In the genomic region with DNA sequence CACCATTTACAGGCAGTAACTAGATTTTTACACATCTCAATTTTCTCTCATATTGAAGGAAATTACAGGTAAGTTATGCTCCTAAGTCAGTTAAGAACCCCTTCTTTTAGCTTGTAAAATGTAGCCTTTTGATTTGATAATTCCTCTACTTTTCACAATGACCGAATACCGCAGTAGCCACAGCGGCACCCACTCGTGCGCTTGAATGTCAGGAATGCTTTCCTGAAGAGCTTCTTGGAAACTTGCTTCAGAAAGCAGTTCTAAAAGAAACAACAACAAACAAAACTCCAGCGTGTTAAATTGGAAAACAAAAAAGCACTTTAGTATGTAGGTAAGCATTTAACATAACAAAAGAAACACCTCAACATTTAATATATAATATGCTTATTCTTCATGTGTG, we compare ENCODE assay signal across 29 cellular contexts.
"Had no signal": no experiment of that assay in that cellular context is flagged by ENCODE, and none has a peak within 500 bp of the region (broad histone marks: within the 10 kb centered on the region; RNA-seq: fewer than 3 reads in every experiment).

No MANE protein-coding gene starts in this region.

- DNase-seq: activated CD4-positive, alpha-beta memory T cell treated with anti-CD3 and anti-CD28 coated beads for 36 hours; activated CD4-positive, alpha-beta T cell treated with anti-CD3 and anti-CD28 coated beads for 4 hours; activated CD8-positive, alpha-beta memory T cell treated with anti-CD3 and anti-CD28 coated beads, Interleukin-2, amount 50 U/mL, for 4 hours; activated effector memory CD4-positive, alpha-beta T cell treated with anti-CD3 and anti-CD28 coated beads, Interleukin-2, amount 50 U/mL, for 16 hours; activated naive CD4-positive, alpha-beta T cell treated with anti-CD3 and anti-CD28 coated beads for 36 hours; activated naive CD8-positive, alpha-beta T cell treated with anti-CD3 and anti-CD28 coated beads for 36 hours; activated T-cell treated with anti-CD3 and anti-CD28 coated beads, Interleukin-2, amount 50 U/mL, for 1 hour; adrenal gland; caudate nucleus; cortex of kidney; effector memory CD8-positive, alpha-beta T cell; foreskin keratinocyte; kidney; midbrain; naive thymus-derived CD4-positive, alpha-beta T cell; nucleus accumbens; pancreas; sigmoid colon; small intestine; stimulated activated CD4-positive, alpha-beta T cell treated with anti-CD3 and anti-CD28 coated beads, Interleukin-1b, Interleukin-23, amount 100 ng/mL, for 48 hours; stimulated activated CD4-positive, alpha-beta T cell treated with anti-CD3 and anti-CD28 coated beads, Interleukin-4, amount 100 ng/mL, for 4 hours; stimulated activated CD8-positive, alpha-beta memory T cell treated with anti-CD3 and anti-CD28 coated beads, Interleukin-4, amount 100 ng/mL, for 48 hours; stomach; tibial artery had no signal

- H3K4me1 Mint-ChIP-seq: activated naive CD8-positive, alpha-beta T cell treated with anti-CD3 and anti-CD28 coated beads for 36 hours; stimulated activated memory B cell treated with anti-CD40 and anti-IgM and Interleukin-4, amounts not matched to agents 10 μg/mL and 1 μg/mL and 100 μg/mL, for 72 hours had no signal

- H3K4me3 Mint-ChIP-seq: activated CD4-positive, alpha-beta memory T cell treated with anti-CD3 and anti-CD28 coated beads for 36 hours; activated naive CD4-positive, alpha-beta T cell treated with anti-CD3 and anti-CD28 coated beads for 36 hours; activated naive CD8-positive, alpha-beta T cell treated with anti-CD3 and anti-CD28 coated beads for 36 hours; activated T-helper 1 cell treated with anti-CD3 and anti-CD28 coated beads, Interleukin-12 subunit alpha, Interleukin-12 subunit beta, Interleukin-2, Interleukin-4 antibody, amounts not matched to agents 30 ng/mL and 10 ng/mL and 1 ng/mL, durations not matched to agents 14 hours and 24 hours and 36 hours; effector memory CD8-positive, alpha-beta T cell; naive thymus-derived CD4-positive, alpha-beta T cell; stimulated activated memory B cell treated with anti-CD40 and anti-IgM and Interleukin-4, amounts not matched to agents 10 μg/mL and 1 μg/mL and 100 μg/mL, for 72 hours had no signal

- H3K27me3 ChIP-seq: adrenal gland, ascending aorta, esophagus muscularis mucosa, foreskin keratinocyte, pancreas, sigmoid colon, stomach, tibial artery had no signal

- H3K9me3 ChIP-seq: adrenal gland, ascending aorta, esophagus muscularis mucosa, pancreas, prostate gland, sigmoid colon, stomach, tibial artery had no signal

- H3K9me3 Mint-ChIP-seq: activated CD4-positive, alpha-beta memory T cell treated with anti-CD3 and anti-CD28 coated beads for 36 hours; activated naive CD4-positive, alpha-beta T cell treated with anti-CD3 and anti-CD28 coated beads for 36 hours; activated naive CD8-positive, alpha-beta T cell treated with anti-CD3 and anti-CD28 coated beads for 36 hours; activated T-helper 1 cell treated with anti-CD3 and anti-CD28 coated beads, Interleukin-12 subunit alpha, Interleukin-12 subunit beta, Interleukin-2, Interleukin-4 antibody, amounts not matched to agents 30 ng/mL and 10 ng/mL and 1 ng/mL, durations not matched to agents 14 hours and 24 hours and 36 hours; effector memory CD8-positive, alpha-beta T cell; naive thymus-derived CD4-positive, alpha-beta T cell; stimulated activated memory B cell treated with anti-CD40 and anti-IgM and Interleukin-4, amounts not matched to agents 10 μg/mL and 1 μg/mL and 100 μg/mL, for 72 hours had no signal

- H3K27ac ChIP-seq: adrenal gland, ascending aorta, esophagus muscularis mucosa, foreskin keratinocyte, pancreas, prostate gland, sigmoid colon, stomach, tibial artery had no signal

- H3K4me1 ChIP-seq: adrenal gland, ascending aorta, esophagus muscularis mucosa, foreskin keratinocyte, pancreas, prostate gland, sigmoid colon, stomach, tibial artery had no signal

- H3K36me3 ChIP-seq: prostate gland had no signal

- ATAC-seq: effector memory CD8-positive, alpha-beta T cell; foreskin keratinocyte; naive thymus-derived CD4-positive, alpha-beta T cell; pancreas; stimulated activated memory B cell treated with anti-CD40 and anti-IgM and Interleukin-4, amounts not matched to agents 10 μg/mL and 1 μg/mL and 100 μg/mL, for 72 hours had no signal

- H3K4me3 ChIP-seq: adrenal gland, ascending aorta, esophagus muscularis mucosa, pancreas, prostate gland, sigmoid colon, stomach, tibial artery had no signal

- H3K27me3 Mint-ChIP-seq: activated CD4-positive, alpha-beta memory T cell treated with anti-CD3 and anti-CD28 coated beads for 36 hours; activated naive CD8-positive, alpha-beta T cell treated with anti-CD3 and anti-CD28 coated beads for 36 hours; effector memory CD8-positive, alpha-beta T cell; naive thymus-derived CD4-positive, alpha-beta T cell; stimulated activated memory B cell treated with anti-CD40 and anti-IgM and Interleukin-4, amounts not matched to agents 10 μg/mL and 1 μg/mL and 100 μg/mL, for 72 hours had no signal

- H3K27ac Mint-ChIP-seq: activated CD4-positive, alpha-beta memory T cell treated with anti-CD3 and anti-CD28 coated beads for 36 hours; activated naive CD4-positive, alpha-beta T cell treated with anti-CD3 and anti-CD28 coated beads for 36 hours; activated naive CD8-positive, alpha-beta T cell treated with anti-CD3 and anti-CD28 coated beads for 36 hours; activated T-helper 1 cell treated with anti-CD3 and anti-CD28 coated beads, Interleukin-12 subunit alpha, Interleukin-12 subunit beta, Interleukin-2, Interleukin-4 antibody, amounts not matched to agents 30 ng/mL and 10 ng/mL and 1 ng/mL, durations not matched to agents 14 hours and 24 hours and 36 hours; effector memory CD8-positive, alpha-beta T cell; naive thymus-derived CD4-positive, alpha-beta T cell; stimulated activated memory B cell treated with anti-CD40 and anti-IgM and Interleukin-4, amounts not matched to agents 10 μg/mL and 1 μg/mL and 100 μg/mL, for 72 hours had no signal
